ENCODE assay signal across 8 cellular contexts in the genomic region with DNA sequence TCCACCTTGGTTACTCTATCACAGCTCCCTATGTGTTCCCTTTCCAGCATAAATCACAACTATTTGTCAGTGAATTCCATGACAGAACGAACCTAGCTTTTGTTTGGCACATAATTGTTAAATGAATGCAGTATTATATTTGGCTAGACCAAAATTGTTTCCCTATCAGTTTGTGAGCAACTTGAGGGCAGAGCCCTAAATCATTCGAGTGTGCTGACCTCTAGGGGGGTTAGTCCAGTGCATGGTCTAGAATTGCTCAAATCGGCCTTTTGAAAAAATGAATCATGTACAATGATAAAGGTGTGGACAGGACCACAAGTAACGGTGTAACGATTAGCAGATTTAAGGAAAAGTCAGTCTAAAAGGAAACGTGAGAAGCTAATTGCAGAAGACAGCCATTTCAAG. TPM values are rescaled to one million over a fixed set of nuclear protein-coding genes. Genes with fewer than 3 reads are reported as not detected.
DNase-seq lines count a peak whose midpoint lies in the region; ATAC-seq and TF ChIP-seq lines count a peak whose summit lies in the region.

No MANE protein-coding gene starts in this region.

- CTCF ChIA-PET in activated CD4-positive, alpha-beta T cell treated with anti-CD3 and anti-CD28 coated beads for 36 hours (lab: Charles Lee), result interaction anchor here (0.7 to 7.9 kb wide), 8 partner anchors 9 to 695 kb away, joined by 3 to 47 read pairs (median 4); no protein-coding TSS in a partner anchor

- intact Hi-C loops in activated CD4-positive, alpha-beta T cell treated with anti-CD3 and anti-CD28 coated beads for 36 hours (cut with DNase I, micrococcal nuclease), result loop anchor here (1.0 to 5.0 kb wide), 11 partner anchors 40 to 1230 kb away; partner anchors contain the start of genes ADO (in 2 of the 2), EGR2 (in 2 of the 2) and ARID5B (in 1 of the 2)

- no peak for ATAC-seq in activated CD4-positive, alpha-beta T cell treated with anti-CD3 and anti-CD28 coated beads for 36 hours

- no peak for TF ChIP-seq CTCF in suprapubic skin (IDR thresholded peaks at IDR 0.05)

- H3K27me3 ChIP-seq in layer of hippocampus (ENCODE audit: control insufficient read depth, insufficient read depth, low read length) (no peaks in the 10 kb centered on the region), suprapubic skin (no peaks in the 10 kb centered on the region)

- no peaks in the 10 kb centered on the region for H3K27me3 Mint-ChIP-seq in activated CD4-positive, alpha-beta T cell treated with anti-CD3 and anti-CD28 coated beads for 36 hours
- peaks cover 2% of the 10 kb centered on the region for H3K27me3 Mint-ChIP-seq in activated naive CD8-positive, alpha-beta T cell

- peaks cover 32% of the 10 kb centered on the region for H3K4me1 ChIP-seq in suprapubic skin

- peak overlapping the region; percentile 92 for H3K27ac Mint-ChIP-seq in activated CD4-positive, alpha-beta T cell treated with anti-CD3 and anti-CD28 coated beads for 36 hours
- H3K27ac Mint-ChIP-seq in activated naive CD8-positive, alpha-beta T cell, result peak overlapping the region; percentile 94

- no peak for TF ChIP-seq POLR2A in suprapubic skin (IDR thresholded peaks at IDR 0.05)

- H3K4me3 Mint-ChIP-seq in activated CD4-positive, alpha-beta T cell treated with anti-CD3 and anti-CD28 coated beads for 36 hours, result peak overlapping the region; percentile 81
- peak overlapping the region; percentile 92 for H3K4me3 Mint-ChIP-seq in activated naive CD8-positive, alpha-beta T cell

- H3K4me3 ChIP-seq in suprapubic skin, result peak overlapping the region; percentile 82

- DNase-seq in activated CD4-positive, alpha-beta T cell treated with anti-CD3 and anti-CD28 coated beads for 36 hours, result no peak
- DNase-seq in activated CD4-positive, alpha-beta T cell treated with anti-CD3 and anti-CD28 coated beads for 4 hours, result no peak
- DNase-seq in suprapubic skin (ENCODE audit: low spot score in 2 of 2) (no peak), mesenteric fat pad (ENCODE audit: low spot score) (no peak), AG08395 (ENCODE audit: low spot score) (no peak), KG1 (lab: John Stamatoyannopoulos, UW) (no peak)

- peak; percentile 22 for TF ChIP-seq EP300 in suprapubic skin (IDR thresholded peaks at IDR 0.05)

- no peaks in the 10 kb centered on the region for H3K36me3 ChIP-seq in suprapubic skin

- peaks cover 2% of the 10 kb centered on the region for H3K36me3 Mint-ChIP-seq in activated CD4-positive, alpha-beta T cell treated with anti-CD3 and anti-CD28 coated beads for 36 hours (ENCODE audit: low read depth)
- H3K36me3 Mint-ChIP-seq in activated naive CD8-positive, alpha-beta T cell, result peaks cover 4% of the 10 kb centered on the region

- H3K4me1 Mint-ChIP-seq in activated CD4-positive, alpha-beta T cell treated with anti-CD3 and anti-CD28 coated beads for 36 hours, result peaks cover 43% of the 10 kb centered on the region
- peaks cover 36% of the 10 kb centered on the region for H3K4me1 Mint-ChIP-seq in activated naive CD8-positive, alpha-beta T cell (ENCODE audit: low read depth)

- no peaks in the 10 kb centered on the region for H3K9me3 ChIP-seq in suprapubic skin

- peak overlapping the region; percentile 61 for H3K27ac ChIP-seq in layer of hippocampus (ENCODE audit: low read depth, low read length)
- H3K27ac ChIP-seq in suprapubic skin, result peak overlapping the region; percentile 95

- WGBS in suprapubic skin, result 55% methylated on average over 6 of the region's 6 CpGs

- H3K9me3 Mint-ChIP-seq in activated CD4-positive, alpha-beta T cell treated with anti-CD3 and anti-CD28 coated beads for 36 hours (ENCODE audit: low read depth), result peaks cover 7% of the 10 kb centered on the region
- H3K9me3 Mint-ChIP-seq in activated naive CD8-positive, alpha-beta T cell (ENCODE audit: low read depth), result no peaks in the 10 kb centered on the region

- POLR2A ChIA-PET in activated CD4-positive, alpha-beta T cell treated with anti-CD3 and anti-CD28 coated beads for 36 hours (lab: Charles Lee), result interaction anchor here (0.6 to 1.2 kb wide), 3 partner anchors 78 to 400 kb away, joined by 3 read pairs; partner anchors contain the start of gene EGR2

RNA-seq across cellular contexts. Expression of gene NRBF2, which starts 0.5 kb away (rescaled TPM):
- 10 to 100 TPM; 23.9 to 24.1 TPM for total RNA-seq in activated CD4-positive, alpha-beta T cell treated with anti-CD3 and anti-CD28 coated beads for 36 hours
- 10 to 100 TPM; 10.9 to 23.2 (median 13.9) TPM for total RNA-seq in suprapubic skin
- 25.0 TPM for total RNA-seq in mesenteric fat pad
